8 cellular contexts compared by ENCODE assay signal in genomic region chr3:46971151-46971550, GRCh38. TPM values are rescaled to one million over a fixed set of nuclear protein-coding genes. Genes with fewer than 3 reads are reported as not detected.
DNase-seq lines count a peak whose midpoint lies in the region; ATAC-seq and TF ChIP-seq lines count a peak whose summit lies in the region.

No MANE protein-coding gene starts in this region.

- H3K4me1 Mint-ChIP-seq in activated T-cell treated with anti-CD3 and anti-CD28 coated beads, Interleukin-2, amount 50 U/mL, for 72 hours (ENCODE audit: low read depth) = peaks cover 89% of the 10 kb centered on the region
- H3K4me1 Mint-ChIP-seq in activated naive CD8-positive, alpha-beta T cell treated with anti-CD3 and anti-CD28 coated beads for 36 hours = peaks cover 76% of the 10 kb centered on the region

- peak overlapping the region; percentile 51 to 83 for H3K27ac ChIP-seq in lung (ENCODE audit: low read depth in 1 of 2, low read length in 1 of 2)
- H3K27ac ChIP-seq in transverse colon = peak overlapping the region; percentile 16 to 60 (median 44)

- H3K4me1 ChIP-seq in lung (ENCODE audit: control insufficient read depth in 2 of 2, insufficient read depth in 2 of 2, low read length in 2 of 2) (peaks cover 37 to 45% of the 10 kb centered on the region in 2 donors), transverse colon (peaks cover 36 to 90% (median 60%) of the 10 kb centered on the region in 4 donors)

- H3K36me3 Mint-ChIP-seq in activated T-cell treated with anti-CD3 and anti-CD28 coated beads, Interleukin-2, amount 50 U/mL, for 72 hours (ENCODE audit: insufficient read depth in 2 of 2) = peaks cover 2 to 26% of the 10 kb centered on the region in 2 donors
- peaks cover 57% of the 10 kb centered on the region for H3K36me3 Mint-ChIP-seq in activated naive CD8-positive, alpha-beta T cell treated with anti-CD3 and anti-CD28 coated beads for 36 hours

- peak overlapping the region in 1 of 2 donors; percentile 87 for H3K4me3 Mint-ChIP-seq in activated T-cell treated with anti-CD3 and anti-CD28 coated beads, Interleukin-2, amount 50 U/mL, for 72 hours
- H3K4me3 Mint-ChIP-seq in activated naive CD8-positive, alpha-beta T cell treated with anti-CD3 and anti-CD28 coated beads for 36 hours = peak overlapping the region; percentile 32

- in situ Hi-C loops in transverse colon (cut with MboI; ENCODE audit: low pct_ligation_motif_present in 1 of 4, low pct_unique_long_range_greater_than_20kb in 1 of 4, low sequenced_read_pairs in 3 of 4) = no loop called here

- H3K27me3 Mint-ChIP-seq in activated T-cell treated with anti-CD3 and anti-CD28 coated beads, Interleukin-2, amount 50 U/mL, for 72 hours (ENCODE audit: low read depth) = no peaks in the 10 kb centered on the region
- H3K27me3 Mint-ChIP-seq in activated naive CD8-positive, alpha-beta T cell treated with anti-CD3 and anti-CD28 coated beads for 36 hours = no peaks in the 10 kb centered on the region

- no peak for TF ChIP-seq POLR2A in transverse colon (IDR thresholded peaks at IDR 0.05)

- DNase-seq in activated T-cell treated with anti-CD3 and anti-CD28 coated beads, Interleukin-2, amount 50 U/mL, for 72 hours = no peak
- DNase-seq in activated T-cell treated with anti-CD3 and anti-CD28 coated beads for 4 hours (no peak), lung (ENCODE audit: low spot score) (no peak), transverse colon (no peak), NCI-H2227 treated with DMSO at 0.1 percent for 48 hours (lab: John Stamatoyannopoulos, UW) (no peak)
- no peak for DNase-seq in activated naive CD8-positive, alpha-beta T cell treated with anti-CD3 and anti-CD28 coated beads for 36 hours

- H3K9me3 ChIP-seq in lung (ENCODE audit: control insufficient read depth in 2 of 2, insufficient read depth in 1 of 2, low read length in 1 of 2) (no peaks in the 10 kb centered on the region), transverse colon (no peaks in the 10 kb centered on the region)

- TF ChIP-seq CTCF in lung (IDR thresholded peaks at IDR 0.05; ENCODE audit: control extremely low read depth, extremely low read depth) = no peak
- no peak for TF ChIP-seq CTCF in transverse colon (IDR thresholded peaks at IDR 0.05)

- no peaks in the 10 kb centered on the region for H3K27me3 ChIP-seq in lung (ENCODE audit: control insufficient read depth, insufficient read depth)
- H3K27me3 ChIP-seq in transverse colon = no peaks in the 10 kb centered on the region

- H3K9me3 Mint-ChIP-seq in activated T-cell treated with anti-CD3 and anti-CD28 coated beads, Interleukin-2, amount 50 U/mL, for 72 hours = no peaks in the 10 kb centered on the region
- peaks cover 3% of the 10 kb centered on the region for H3K9me3 Mint-ChIP-seq in activated naive CD8-positive, alpha-beta T cell treated with anti-CD3 and anti-CD28 coated beads for 36 hours

- intact Hi-C loops in transverse colon (cut with DNase I; ENCODE audit: low total_unique reads) = no loop called here

- H3K36me3 ChIP-seq in lung (ENCODE audit: control insufficient read depth in 2 of 2, insufficient read depth in 2 of 2, low read length in 2 of 2) (peaks cover 0 to 2% of the 10 kb centered on the region in 2 donors), transverse colon (no peaks in the 10 kb centered on the region)

- H3K4me3 ChIP-seq in lung (no peak overlapping the region), transverse colon (no peak overlapping the region)

- peak overlapping the region; percentile 96 for H3K27ac Mint-ChIP-seq in activated T-cell treated with anti-CD3 and anti-CD28 coated beads, Interleukin-2, amount 50 U/mL, for 72 hours
- H3K27ac Mint-ChIP-seq in activated naive CD8-positive, alpha-beta T cell treated with anti-CD3 and anti-CD28 coated beads for 36 hours = peak overlapping the region; percentile 83

- no peak for TF ChIP-seq EP300 in transverse colon (IDR thresholded peaks at IDR 0.05; ENCODE audit: low read depth)

- 41 to 51% methylated on average over 6 of the region's 6 CpGs for WGBS in lung, 2 donors
- 62 to 80% methylated on average over 2 to 6 of the region's 6 CpGs for WGBS in transverse colon (ENCODE audit: low coverage in 1 of 2), 2 donors

- ATAC-seq in activated T-cell treated with anti-CD3 and anti-CD28 coated beads, Interleukin-2, amount 50 U/mL, for 72 hours (replicated peaks in 1 of 2) = no peak
- ATAC-seq in lung (ENCODE audit: insufficient read depth, low FRiP score) = no peak
- no peak for ATAC-seq in GM21381 (IDR thresholded peaks at IDR 0.05; ENCODE audit: unreplicated experiment)
- no peak for ATAC-seq in HG02870 (IDR thresholded peaks at IDR 0.05; ENCODE audit: unreplicated experiment)

RNA-seq across cellular contexts. Expression of gene CCDC12, which starts 5.4 kb away (rescaled TPM):
- 10 to 100 TPM; 54.7 to 56.2 TPM for total RNA-seq in activated T-cell treated with anti-CD3 and anti-CD28 coated beads, Interleukin-2, amount 50 U/mL, for 72 hours
- 10 to 100 TPM; 48.8 to 55.4 TPM for total RNA-seq in activated naive CD8-positive, alpha-beta T cell treated with anti-CD3 and anti-CD28 coated beads for 36 hours
- total RNA-seq in lung = 10 to 100 TPM; 34.2 to 64.9 TPM
- 100 to 1,000 TPM in 1 of 2 donors, 10 to 100 TPM in 1; 75.2 to 129 TPM for polyA plus RNA-seq in lung
- 10 to 100 TPM; 50.1 to 72.9 (median 53.0) TPM for total RNA-seq in transverse colon

RNA-seq across cellular contexts. Expression of gene NBEAL2, which starts 8.3 kb away (rescaled TPM):
- total RNA-seq in activated T-cell treated with anti-CD3 and anti-CD28 coated beads, Interleukin-2, amount 50 U/mL, for 72 hours = 10 to 100 TPM; 84.0 to 87.4 TPM
- total RNA-seq in activated naive CD8-positive, alpha-beta T cell treated with anti-CD3 and anti-CD28 coated beads for 36 hours = 10 to 100 TPM; 63.1 to 67.4 TPM
- total RNA-seq in lung = 100 to 1,000 TPM in 1 of 2 donors, 10 to 100 TPM in 1; 64.4 to 167 TPM
- polyA plus RNA-seq in lung = 100 to 1,000 TPM; 105 to 191 TPM
- total RNA-seq in transverse colon = 100 to 1,000 TPM in 2 of 4 donors, 10 to 100 TPM in 2; 81.1 to 163 (median 122) TPM
